In genomic region chr14:98555440-98555839, GRCh38 we compare ENCODE assay signal across 3 cellular contexts.
"Had no signal": no experiment of that assay in that cellular context is flagged by ENCODE, and none has a peak within 500 bp of the region (broad histone marks: within the 10 kb centered on the region; RNA-seq: fewer than 3 reads in every experiment).

No MANE protein-coding gene starts in this region.

- H3K4me3 ChIP-seq: GM12878 had no signal

- ATAC-seq: GM12878 had no signal

- DNase-seq: GDM1, GF-D8 had no signal
